28 cellular contexts compared by ENCODE assay signal in genomic region chr1:193077991-193078390, GRCh38.
"Had no signal": no experiment of that assay in that cellular context is flagged by ENCODE, and none has a peak within 500 bp of the region (broad histone marks: within the 10 kb centered on the region; RNA-seq: fewer than 3 reads in every experiment).

No MANE protein-coding gene starts in this region.

- H3K27me3 ChIP-seq: body of pancreas, cardiac muscle cell, foreskin keratinocyte, heart right ventricle, left lung, sigmoid colon, tibial nerve had no signal

- H3K4me1 Mint-ChIP-seq: neural crest cell had no signal

- H3K4me3 Mint-ChIP-seq: activated CD4-positive, alpha-beta T cell treated with anti-CD3 and anti-CD28 coated beads, Interleukin-2, amount 10 ng/mL, durations not matched to agents 24 days and 14 days; activated CD8-positive, alpha-beta T cell treated with anti-CD3 and anti-CD28 coated beads for 36 hours; activated naive CD4-positive, alpha-beta T cell treated with anti-CD3 and anti-CD28 coated beads, Interleukin-2, amount 50 U/mL, for 24 hours; activated naive CD8-positive, alpha-beta T cell treated with anti-CD3 and anti-CD28 coated beads, Interleukin-2, amount 50 U/mL, for 24 hours; activated T-cell treated with anti-CD3 and anti-CD28 coated beads, Interleukin-2, amount 50 U/mL, for 4 hours; naive thymus-derived CD8-positive, alpha-beta T cell; neural crest cell; T-helper 1 cell treated with Interleukin-12 subunit alpha and Interleukin-12 subunit beta and Interleukin-4 antibody, amounts not matched to agents 30 μg/mL and 1 μg/mL, for 36 hours had no signal

- ATAC-seq: activated CD8-positive, alpha-beta T cell treated with anti-CD3 and anti-CD28 coated beads for 36 hours; activated naive CD8-positive, alpha-beta T cell treated with anti-CD3 and anti-CD28 coated beads, Interleukin-2, amount 50 U/mL, for 24 hours; activated T-cell treated with anti-CD3 and anti-CD28 coated beads, Interleukin-2, amount 50 U/mL, for 4 hours; body of pancreas; esophagus mucosa; foreskin keratinocyte; heart right ventricle; left lung; lower lobe of right lung; naive thymus-derived CD8-positive, alpha-beta T cell; psoas muscle had no signal

- H3K4me1 ChIP-seq: body of pancreas, foreskin keratinocyte, heart right ventricle, left lung, lower lobe of right lung, parathyroid adenoma, psoas muscle, tibial nerve had no signal

- H3K27me3 Mint-ChIP-seq: activated CD4-positive, alpha-beta T cell treated with anti-CD3 and anti-CD28 coated beads, Interleukin-2, amount 10 ng/mL, durations not matched to agents 24 days and 14 days; activated CD8-positive, alpha-beta T cell treated with anti-CD3 and anti-CD28 coated beads for 36 hours; activated naive CD4-positive, alpha-beta T cell treated with anti-CD3 and anti-CD28 coated beads, Interleukin-2, amount 50 U/mL, for 24 hours; activated naive CD8-positive, alpha-beta T cell treated with anti-CD3 and anti-CD28 coated beads, Interleukin-2, amount 50 U/mL, for 24 hours; naive thymus-derived CD8-positive, alpha-beta T cell had no signal

- H3K27ac Mint-ChIP-seq: activated CD4-positive, alpha-beta T cell treated with anti-CD3 and anti-CD28 coated beads, Interleukin-2, amount 10 ng/mL, durations not matched to agents 24 days and 14 days; activated CD8-positive, alpha-beta T cell treated with anti-CD3 and anti-CD28 coated beads for 36 hours; activated naive CD4-positive, alpha-beta T cell treated with anti-CD3 and anti-CD28 coated beads, Interleukin-2, amount 50 U/mL, for 24 hours; activated naive CD8-positive, alpha-beta T cell treated with anti-CD3 and anti-CD28 coated beads, Interleukin-2, amount 50 U/mL, for 24 hours; activated T-helper 2 cell treated with anti-CD3 and anti-CD28 coated beads, Interferon-gamma antibody, Interleukin-2, Interleukin-4, amounts not matched to agents 10 μg/mL and 5 μg/mL and 100 μg/mL, durations not matched to agents 14 hours and 24 hours and 36 hours; T-helper 1 cell treated with Interleukin-12 subunit alpha and Interleukin-12 subunit beta and Interleukin-4 antibody, amounts not matched to agents 30 μg/mL and 1 μg/mL, for 36 hours had no signal

- H2AFZ ChIP-seq: parathyroid adenoma had no signal

- H3K4me3 ChIP-seq: body of pancreas, cardiac muscle cell, heart right ventricle, left lung, lower lobe of right lung, psoas muscle, sigmoid colon, tibial nerve had no signal

- H3K9me3 Mint-ChIP-seq: activated CD8-positive, alpha-beta T cell treated with anti-CD3 and anti-CD28 coated beads for 36 hours; activated naive CD4-positive, alpha-beta T cell treated with anti-CD3 and anti-CD28 coated beads, Interleukin-2, amount 50 U/mL, for 24 hours; activated T-cell treated with anti-CD3 and anti-CD28 coated beads, Interleukin-2, amount 50 U/mL, for 4 hours; naive thymus-derived CD8-positive, alpha-beta T cell had no signal

- DNase-seq: activated CD4-positive, alpha-beta T cell treated with anti-CD3 and anti-CD28 coated beads, Interleukin-2, amount 10 ng/mL, durations not matched to agents 24 days and 14 days; activated CD4-positive, CD25-positive, alpha-beta regulatory T cell treated with anti-CD3 and anti-CD28 coated beads, Interleukin-2, amount 50 U/mL, for 72 hours; activated CD8-positive, alpha-beta T cell treated with anti-CD3 and anti-CD28 coated beads for 36 hours; activated naive CD8-positive, alpha-beta T cell treated with anti-CD3 and anti-CD28 coated beads, Interleukin-2, amount 50 U/mL, for 24 hours; activated T-cell treated with anti-CD3 and anti-CD28 coated beads, Interleukin-2, amount 50 U/mL, for 4 hours; body of pancreas; cortex of kidney; heart right ventricle; kidney glomerular epithelial cell; left lung; lower lobe of right lung; mesenchymal stem cell; naive thymus-derived CD8-positive, alpha-beta T cell; nucleus accumbens; psoas muscle; sigmoid colon; stimulated activated CD4-positive, alpha-beta T cell treated with anti-CD3 and anti-CD28 coated beads, Interleukin-15, amount 100 ng/mL, for 24 hours; stimulated activated CD4-positive, alpha-beta T cell treated with anti-CD3 and anti-CD28 coated beads, Interleukin-2, amount 100 ng/mL, for 24 hours; stimulated activated naive CD4-positive, alpha-beta T cell had no signal

- H3K9me3 ChIP-seq: body of pancreas, left lung, lower lobe of right lung, psoas muscle, sigmoid colon, tibial nerve had no signal

- H3K27ac ChIP-seq: body of pancreas, cardiac muscle cell, foreskin keratinocyte, heart right ventricle, left lung, lower lobe of right lung, parathyroid adenoma, psoas muscle, sigmoid colon, tibial nerve had no signal

- H3K9ac ChIP-seq: parathyroid adenoma had no signal
